7 cellular contexts compared by ENCODE assay signal in genomic region chr2:98608118-98608961, GRCh38.
DNase-seq lines count a peak whose midpoint lies in the region; ATAC-seq and TF ChIP-seq lines count a peak whose summit lies in the region.

Gene COA5 (minus strand): TSS chr2:98608512. CDS start chr2:98608405, 107 bp downstream.
Gene UNC50 (plus strand): TSS chr2:98608589. CDS start chr2:98609760, 1,171 bp downstream.

- no peak for TF ChIP-seq CTCF in retinal pigment epithelial cell (conservative IDR thresholded peaks at IDR 0.05; ENCODE audit: low read depth, low read length)

- DNase-seq in NCI-H2081 treated with DMSO at 0.1 percent for 48 hours (lab: John Stamatoyannopoulos, UW) (peak; percentile 64), T1000 (lab: John Stamatoyannopoulos, UW) (peak; percentile 80), astrocyte of the hippocampus (ENCODE audit: low read depth, low spot score) (peak; percentile 97), hypothalamus (lab: John Stamatoyannopoulos, UW) (peak; percentile 30 to 90 (median 78)), retinal pigment epithelial cell (ENCODE audit: low read depth) (peak; percentile 62)

- peak; percentile 77 for ATAC-seq in GM18517 (IDR thresholded peaks at IDR 0.05; ENCODE audit: unreplicated experiment)
- peak; percentile 80 for ATAC-seq in HG03039 (IDR thresholded peaks at IDR 0.05; ENCODE audit: unreplicated experiment)

- peak within 1 kb of the TSS; percentile 90 for H3K4me3 ChIP-seq in retinal pigment epithelial cell (ENCODE audit: low read length)

Comparison
In these comparisons a context has a peak if more than half of its experiments do, and no peak if none do; other contexts are left out.
1. Peak in every context shown above with its lines: DNase-seq, ATAC-seq and H3K4me3 ChIP-seq.